In genomic region chr11:125499563-125499962, GRCh38 we compare ENCODE assay signal across 9 cellular contexts. TPM values are rescaled to one million over a fixed set of nuclear protein-coding genes. Genes with fewer than 3 reads are reported as not detected.
"Had no signal": no experiment of that assay in that cellular context is flagged by ENCODE, and none has a peak within 500 bp of the region (broad histone marks: within the 10 kb centered on the region; RNA-seq: fewer than 3 reads in every experiment).

No MANE protein-coding gene starts in this region.

- H2AFZ ChIP-seq: GM23338 had no signal

- ATAC-seq: GM23338 had no signal

- H3K4me3 ChIP-seq: GM23338 had no signal

- DNase-seq: H9, HCEC 1CT, HFFc6, KG1 had no signal

- H3K4me2 ChIP-seq: GM23338 had no signal

- FAIRE-seq: H1, H54, HTR-8/SVneo had no signal

RNA-seq across cellular contexts. Expression of gene FEZ1, which starts 3.5 kb away (rescaled TPM):
- total RNA-seq: HT-29 had no signal
